22 cellular contexts compared by ENCODE assay signal in the genomic region with DNA sequence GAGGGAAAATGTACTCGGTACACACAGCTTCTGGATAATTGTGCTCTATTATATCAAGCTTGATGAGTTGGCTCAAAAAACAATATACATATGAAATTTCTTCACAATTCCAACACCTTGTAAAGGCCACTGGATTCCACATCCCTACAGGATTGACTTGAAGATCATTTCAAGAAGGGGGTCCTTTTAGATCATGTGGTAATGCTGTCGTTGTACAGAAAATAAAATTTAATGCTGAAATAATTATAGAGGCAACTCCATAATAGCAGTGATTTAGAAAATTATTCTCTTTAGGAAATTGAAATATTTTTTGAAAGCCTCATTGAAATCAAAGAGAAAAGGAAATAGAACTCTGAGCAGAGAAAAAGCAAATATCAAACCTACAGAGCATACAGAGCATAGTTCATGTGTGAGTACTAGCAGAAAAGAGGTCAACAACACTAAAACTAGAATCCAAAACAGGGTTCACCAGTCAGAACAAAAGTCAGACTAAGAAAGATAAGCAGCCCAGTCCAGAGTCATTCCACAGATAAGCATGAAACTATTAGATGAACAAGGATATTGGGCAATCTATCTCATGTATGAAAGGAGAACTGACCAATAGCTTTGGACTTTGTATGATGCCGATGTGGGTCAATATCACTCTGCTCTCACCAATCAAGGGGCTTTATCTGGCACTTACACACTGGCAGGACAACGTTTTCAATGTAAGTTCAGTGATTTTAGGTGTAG.
"Had no signal": no experiment of that assay in that cellular context is flagged by ENCODE, and none has a peak within 500 bp of the region (broad histone marks: within the 10 kb centered on the region; RNA-seq: fewer than 3 reads in every experiment).

No MANE protein-coding gene starts in this region.

- H3K4me1 Mint-ChIP-seq: activated B cell treated with CpG ODN at 0.5 μM for 24 hours; activated CD4-positive, alpha-beta memory T cell treated with anti-CD3 and anti-CD28 coated beads, Interleukin-2, amount 10 ng/mL, durations not matched to agents 7 days and 5 days; activated CD8-positive, alpha-beta memory T cell treated with anti-CD3 and anti-CD28 coated beads, Interleukin-2, amount 10 ng/mL, durations not matched to agents 7 days and 5 days; central memory CD8-positive, alpha-beta T cell; naive thymus-derived CD8-positive, alpha-beta T cell; stimulated activated naive CD8-positive, alpha-beta T cell treated with anti-CD3 and anti-CD28 coated beads, Interleukin-15, amount 100 ng/mL, for 72 hours had no signal

- H3K27ac Mint-ChIP-seq: activated B cell treated with CpG ODN at 0.5 μM for 24 hours; activated CD4-positive, alpha-beta memory T cell treated with anti-CD3 and anti-CD28 coated beads, Interleukin-2, amount 10 ng/mL, durations not matched to agents 7 days and 5 days; activated CD8-positive, alpha-beta memory T cell treated with anti-CD3 and anti-CD28 coated beads, Interleukin-2, amount 10 ng/mL, durations not matched to agents 7 days and 5 days; activated naive CD4-positive, alpha-beta T cell treated with anti-CD3 and anti-CD28 coated beads for 36 hours; endodermal cell; naive thymus-derived CD8-positive, alpha-beta T cell; stimulated activated naive CD8-positive, alpha-beta T cell treated with anti-CD3 and anti-CD28 coated beads, Interleukin-15, amount 100 ng/mL, for 72 hours had no signal

- DNase-seq: activated B cell treated with CpG ODN at 0.5 μM for 24 hours; activated CD4-positive, alpha-beta memory T cell treated with anti-CD3 and anti-CD28 coated beads, Interleukin-2, amount 10 ng/mL, durations not matched to agents 7 days and 5 days; activated CD4-positive, alpha-beta T cell treated with anti-CD3 and anti-CD28 coated beads for 48 hours; activated CD8-positive, alpha-beta memory T cell treated with anti-CD3 and anti-CD28 coated beads, Interleukin-2, amount 10 ng/mL, durations not matched to agents 7 days and 5 days; activated naive CD4-positive, alpha-beta T cell treated with anti-CD3 and anti-CD28 coated beads for 36 hours; activated T-cell treated with anti-CD3 and anti-CD28 coated beads, Interleukin-2, amount 50 U/mL, for 1 hour; aorta; colonic mucosa; endodermal cell; gastrocnemius medialis; head of caudate nucleus; naive thymus-derived CD8-positive, alpha-beta T cell; psoas muscle; right cardiac atrium; stimulated activated CD4-positive, alpha-beta T cell treated with anti-CD3 and anti-CD28 coated beads, Interleukin-15, amount 100 ng/mL, for 24 hours; stimulated activated CD4-positive, alpha-beta T cell treated with anti-CD3 and anti-CD28 coated beads, Interleukin-2, amount 100 ng/mL, for 48 hours; stimulated activated naive CD8-positive, alpha-beta T cell treated with anti-CD3 and anti-CD28 coated beads, Interleukin-15, amount 100 ng/mL, for 72 hours; transverse colon had no signal

- H3K27me3 Mint-ChIP-seq: activated B cell treated with CpG ODN at 0.5 μM for 24 hours; central memory CD8-positive, alpha-beta T cell; stimulated activated naive CD8-positive, alpha-beta T cell treated with anti-CD3 and anti-CD28 coated beads, Interleukin-15, amount 100 ng/mL, for 72 hours had no signal

- H3K9me3 Mint-ChIP-seq: activated CD4-positive, alpha-beta memory T cell treated with anti-CD3 and anti-CD28 coated beads, Interleukin-2, amount 10 ng/mL, durations not matched to agents 7 days and 5 days; central memory CD8-positive, alpha-beta T cell; stimulated activated naive CD8-positive, alpha-beta T cell treated with anti-CD3 and anti-CD28 coated beads, Interleukin-15, amount 100 ng/mL, for 72 hours had no signal

- H3K36me3 ChIP-seq: colonic mucosa, gastrocnemius medialis, suprapubic skin, transverse colon, vagina had no signal

- H3K36me3 Mint-ChIP-seq: activated CD8-positive, alpha-beta memory T cell treated with anti-CD3 and anti-CD28 coated beads, Interleukin-2, amount 10 ng/mL, durations not matched to agents 7 days and 5 days; naive thymus-derived CD8-positive, alpha-beta T cell had no signal

- H3K27ac ChIP-seq: colonic mucosa, gastrocnemius medialis, psoas muscle, skin epidermis, suprapubic skin, transverse colon, vagina had no signal

- H3K4me3 Mint-ChIP-seq: activated B cell treated with CpG ODN at 0.5 μM for 24 hours; activated CD4-positive, alpha-beta memory T cell treated with anti-CD3 and anti-CD28 coated beads, Interleukin-2, amount 10 ng/mL, durations not matched to agents 7 days and 5 days; activated CD8-positive, alpha-beta memory T cell treated with anti-CD3 and anti-CD28 coated beads, Interleukin-2, amount 10 ng/mL, durations not matched to agents 7 days and 5 days; activated naive CD4-positive, alpha-beta T cell treated with anti-CD3 and anti-CD28 coated beads for 36 hours; central memory CD8-positive, alpha-beta T cell; endodermal cell; naive thymus-derived CD8-positive, alpha-beta T cell; stimulated activated naive CD8-positive, alpha-beta T cell treated with anti-CD3 and anti-CD28 coated beads, Interleukin-15, amount 100 ng/mL, for 72 hours had no signal

- H3K4me3 ChIP-seq: colonic mucosa, gastrocnemius medialis, psoas muscle, skin epidermis, suprapubic skin, transverse colon, vagina had no signal

- ATAC-seq: activated CD8-positive, alpha-beta memory T cell treated with anti-CD3 and anti-CD28 coated beads, Interleukin-2, amount 10 ng/mL, durations not matched to agents 7 days and 5 days; gastrocnemius medialis; naive thymus-derived CD8-positive, alpha-beta T cell; psoas muscle; right cardiac atrium; stimulated activated naive CD8-positive, alpha-beta T cell treated with anti-CD3 and anti-CD28 coated beads, Interleukin-15, amount 100 ng/mL, for 72 hours had no signal

- H3K9me3 ChIP-seq: colonic mucosa, gastrocnemius medialis, psoas muscle, suprapubic skin, transverse colon, vagina had no signal

- H3K27me3 ChIP-seq: colonic mucosa, gastrocnemius medialis, suprapubic skin, transverse colon, vagina had no signal

- H3K4me1 ChIP-seq: colonic mucosa, gastrocnemius medialis, psoas muscle, transverse colon, vagina had no signal
